ENCODE assay signal across 8 cellular contexts in genomic region chr1:26164036-26164927, GRCh38. TPM values are rescaled to one million over a fixed set of nuclear protein-coding genes. Genes with fewer than 3 reads are reported as not detected.
DNase-seq lines count a peak whose midpoint lies in the region; ATAC-seq, FAIRE-seq and TF ChIP-seq lines count a peak whose summit lies in the region.

No MANE protein-coding gene starts in this region.

- H2BK20ac ChIP-seq in H1 (ENCODE audit: low read length): no peak overlapping the region

- H2AFZ ChIP-seq in H1 (ENCODE audit: low read length): peak overlapping the region; percentile 14; the same call in 1 of the 2 replicates

- DNase-seq in AG09309 (ENCODE audit: low read depth) (no peak), H1 (ENCODE audit: low read depth in 1 of 2, low spot score in 2 of 2) (peak in 1 of 2 experiments; percentile 85), stomach (peak; percentile 53), SW480 (ENCODE audit: low spot score) (no peak), NCI-H187 treated with DMSO at 0.1 percent for 48 hours (lab: John Stamatoyannopoulos, UW) (no peak)
- peak; percentile 33 to 35 for DNase-seq in activated CD4-positive, alpha-beta T cell treated with anti-CD3 and anti-CD28 coated beads, Interleukin-2, amount 50 U/mL, for 4 hours

- peak overlapping the region; percentile 81 to 89 for H3K4me2 ChIP-seq in H1 (ENCODE audit: insufficient read depth in 1 of 2, low read depth in 2 of 2, low read length in 2 of 2)

- H3K36me3 ChIP-seq in H1 (ENCODE audit: control insufficient read depth in 2 of 4, insufficient read depth in 4 of 4, low read length in 3 of 4) (no peaks in the 10 kb centered on the region), muscle layer of colon (ENCODE audit: insufficient read depth, low read length) (no peaks in the 10 kb centered on the region), stomach (no peaks in the 10 kb centered on the region)

- H4K20me1 ChIP-seq in H1 (replicated peaks in 1 of 2; ENCODE audit: control insufficient read depth in 1 of 2, insufficient read depth in 2 of 2, low read length in 2 of 2): peaks cover 3 to 5% of the 10 kb centered on the region in 2 experiments

- intact Hi-C loops in stomach (cut with DNase I; ENCODE audit: low total_unique reads): loop anchor here (5.0 kb wide), 1 partner anchor 127 kb away; no protein-coding TSS in a partner anchor

- H4K91ac ChIP-seq in H1 (replicated peaks; ENCODE audit: insufficient read length, low read length): peak overlapping the region; percentile 20

- peak overlapping the region; percentile 78 for H3K18ac ChIP-seq in H1 (ENCODE audit: extremely low read depth, low read length)

- TF ChIP-seq RAD21 in H1 (IDR thresholded peaks at IDR 0.05 in 1 of 2, conservative IDR thresholded peaks at IDR 0.05 in 1 of 2; ENCODE audit: low read depth in 2 of 2, low read length in 2 of 2): peak in 1 of 2 experiments; percentile 48; a peak in 2 of 4 replicates

- peak overlapping the region; percentile 87; the same call in 1 of the 2 replicates for H2BK12ac ChIP-seq in H1 (ENCODE audit: low read depth, low read length)

- peak; percentile 41 for TF ChIP-seq CTCF in AG09309 (IDR thresholded peaks at IDR 0.05; ENCODE audit: control insufficient read depth, insufficient read depth, low read depth, low read length, missing control alignments)
- peak in 2 of 3 experiments; percentile 59 to 73; a peak in 3 of 4 replicates for TF ChIP-seq CTCF in H1 (IDR thresholded peaks at IDR 0.05; ENCODE audit: control extremely low read depth in 1 of 3, insufficient read depth in 1 of 3, low read depth in 1 of 3, low read length in 3 of 3)
- TF ChIP-seq CTCF in stomach (IDR thresholded peaks at IDR 0.05): peak in 3 of 7 experiments; percentile 60 to 81 (median 65)

- TF ChIP-seq EP300 in H1 (IDR thresholded peaks at IDR 0.05; ENCODE audit: borderline replicate concordance in 1 of 2, low read depth in 2 of 2, low read length in 2 of 2) (peak in 1 of 2 experiments; percentile 11; a peak in 1 of 3 replicates), stomach (IDR thresholded peaks at IDR 0.05) (no peak)

- H3K4ac ChIP-seq in H1 (replicated peaks; ENCODE audit: insufficient read length, low read depth, low read length): no peak overlapping the region

- peak overlapping the region; percentile 65 for H4K8ac ChIP-seq in H1 (ENCODE audit: extremely low read depth, insufficient read depth, low read length)

- H3K79me2 ChIP-seq in H1 (ENCODE audit: control insufficient read depth in 1 of 2, insufficient read depth in 2 of 2, low read length in 2 of 2): no peaks in the 10 kb centered on the region

- WGBS in H1 (ENCODE audit: extremely low coverage in 1 of 2, insufficient coverage in 1 of 2, insufficient read length in 1 of 2, insufficient replicate concordance in 2 of 2, low coverage in 1 of 2, low lambda C conversion rate in 2 of 2, missing lambda C conversion rate in 1 of 2), 2 experiments: 16% methylated on average over 31 of the region's 73 CpGs; no CpG with 5 or more reads in 1 of the 2 experiments
- WGBS in stomach, 5 donors: 7 to 20% (median 11%) methylated on average over 32 to 73 of the region's 73 CpGs

- peak overlapping the region; percentile 24; the same call in 1 of the 2 replicates for H2BK5ac ChIP-seq in H1 (ENCODE audit: low read depth, low read length)

- TF ChIP-seq POLR2A in H1 (IDR thresholded peaks at IDR 0.05; ENCODE audit: control extremely low read depth in 1 of 2, low read depth in 2 of 2, low read length in 2 of 2) (no peak), stomach (IDR thresholded peaks at IDR 0.05) (no peak)

- H4K5ac ChIP-seq in H1 (ENCODE audit: insufficient read length, low read depth, low read length): no peak overlapping the region

- ATAC-seq in HG02642 (IDR thresholded peaks at IDR 0.05; ENCODE audit: poor library complexity, unreplicated experiment): peak; percentile 48

- H3K23ac ChIP-seq in H1 (ENCODE audit: insufficient read length): no peak overlapping the region

- H3K27ac ChIP-seq in H1 (ENCODE audit: low read depth, low read length): no peak overlapping the region
- no peak overlapping the region for H3K27ac ChIP-seq in muscle layer of colon (ENCODE audit: low read depth, low read length)
- peak overlapping the region in 4 of 5 donors; percentile 1 to 68 (median 56) for H3K27ac ChIP-seq in stomach

- H2BK15ac ChIP-seq in H1 (ENCODE audit: low read length): no peak overlapping the region

- peak overlapping the region; percentile 28 for H3K4me3 ChIP-seq in AG09309 (ENCODE audit: control insufficient read depth, low read depth, low read length)
- peak overlapping the region; percentile 39 to 65 (median 46) for H3K4me3 ChIP-seq in H1 (ENCODE audit: extremely low read depth in 1 of 4, insufficient read depth in 2 of 4, low read depth in 3 of 4, low read length in 4 of 4)
- peak overlapping the region; percentile 47 to 49 for H3K4me3 ChIP-seq in muscle layer of colon (ENCODE audit: low read depth in 1 of 2, low read length in 2 of 2)
- H3K4me3 ChIP-seq in stomach: peak overlapping the region; percentile 45 to 51 (median 49)

- POLR2A ChIA-PET in H1 (lab: Charles Lee; ENCODE audit: partially characterized antibody): interaction anchor here (1.0 to 1.4 kb wide), 2 partner anchors 36 to 126 kb away, joined by 3 to 4 read pairs; no protein-coding TSS in a partner anchor

- H2AK5ac ChIP-seq in H1 (ENCODE audit: low read depth, low read length): no peak overlapping the region

- no peaks in the 10 kb centered on the region for H3K79me1 ChIP-seq in H1 (ENCODE audit: low read depth, low read length)

- H3K56ac ChIP-seq in H1 (replicated peaks; ENCODE audit: insufficient read length, low read depth, low read length): no peak overlapping the region

- peaks cover 5 to 35% (median 15%) of the 10 kb centered on the region in 4 experiments for H3K4me1 ChIP-seq in H1 (replicated peaks in 1 of 4; ENCODE audit: control insufficient read depth in 3 of 4, insufficient read depth in 4 of 4, low read length in 3 of 4)
- H3K4me1 ChIP-seq in muscle layer of colon (ENCODE audit: insufficient read depth, low read length): peaks cover 10% of the 10 kb centered on the region
- H3K4me1 ChIP-seq in stomach: peaks cover 15 to 50% (median 40%) of the 10 kb centered on the region in 4 donors

- peaks cover 8% of the 10 kb centered on the region; the same call in 1 of the 2 replicates for H3K23me2 ChIP-seq in H1 (ENCODE audit: low read depth, low read length)

- no peak overlapping the region for H3K14ac ChIP-seq in H1 (ENCODE audit: insufficient read length)

- CTCF ChIA-PET in H1 (lab: Charles Lee; ENCODE audit: partially characterized antibody): interaction anchor here (0.7 to 4.0 kb wide), 15 partner anchors 8 to 134 kb away, joined by 3 to 18 read pairs (median 4); partner anchors contain the start of gene CATSPER4

- FAIRE-seq in H1 (lab: Jason Lieb, UNC): no peak

- H3K27me3 ChIP-seq in H1 (replicated peaks in 1 of 4; ENCODE audit: control insufficient read depth in 3 of 4, extremely low read depth in 1 of 4, insufficient read depth in 3 of 4, low read length in 3 of 4) (peaks cover 31 to 57% (median 51%) of the 10 kb centered on the region in 4 experiments), muscle layer of colon (ENCODE audit: control insufficient read depth in 1 of 2, insufficient read depth in 2 of 2, low read length in 2 of 2) (peaks cover 0 to 9% of the 10 kb centered on the region in 2 donors), stomach (peaks cover 0 to 36% (median 15%) of the 10 kb centered on the region in 3 donors)

- H3K9ac ChIP-seq in H1 (replicated peaks in 1 of 4; ENCODE audit: extremely low read depth in 1 of 4, low read depth in 3 of 4, low read length in 3 of 4): peak overlapping the region in 3 of 4 experiments; percentile 10 to 44 (median 20); a peak in 2 of 7 replicates
- H3K9ac ChIP-seq in muscle layer of colon (ENCODE audit: low read length): no peak overlapping the region

- H3K9me3 ChIP-seq in H1 (ENCODE audit: insufficient read depth in 2 of 2, low read depth in 1 of 2, low read length in 1 of 2) (no peaks in the 10 kb centered on the region), muscle layer of colon (ENCODE audit: low read length) (no peaks in the 10 kb centered on the region), stomach (no peaks in the 10 kb centered on the region)

- H2BK120ac ChIP-seq in H1 (replicated peaks; ENCODE audit: low read depth, low read length): no peak overlapping the region

RNA-seq across cellular contexts. Expression of gene C1orf232, which starts 4.5 kb away (rescaled TPM):
- not detected in 2 replicates for total RNA-seq in H1 (2021; fragmentation: NEBNext Ultra II Directional; extraction: Animal tissue kit (Norgen Biotek cat#: 25700))
- not detected in 2 replicates for polyA plus RNA-seq in H1 (2011; rRNA removed)
- polyA plus RNA-seq in H1 (2011; cell fraction: cytosol; rRNA removed): not detected
- not detected for polyA plus RNA-seq in H1 (2011; cell fraction: nucleus; rRNA removed)
- not detected in 4 replicates for polyA plus RNA-seq in H1 (2012, experiment 1 of 2)
- not detected for polyA plus RNA-seq in H1 (2012, experiment 2 of 2)
- not detected for polyA plus RNA-seq in H1 (2013, experiment 1 of 2)
- not detected for polyA plus RNA-seq in H1 (2013, experiment 2 of 2)
- polyA minus RNA-seq in H1 (2011; rRNA and poly(A)+ RNA removed): not detected in 2 replicates
- not detected for polyA minus RNA-seq in H1 (2011; cell fraction: cytosol; rRNA and poly(A)+ RNA removed)
- polyA minus RNA-seq in H1 (2011; cell fraction: nucleus; rRNA and poly(A)+ RNA removed): not detected
- total RNA-seq in stomach: not detected
- polyA plus RNA-seq in stomach: not detected

RNA-seq across cellular contexts. Expression of gene FAM110D, which starts 5.4 kb away (rescaled TPM):
- total RNA-seq in H1 (2021; fragmentation: NEBNext Ultra II Directional; extraction: Animal tissue kit (Norgen Biotek cat#: 25700)): 0.46 and 0.48 TPM in 2 replicates
- 0.20 and 0.21 TPM in 2 replicates for polyA plus RNA-seq in H1 (2011; rRNA removed)
- polyA plus RNA-seq in H1 (2011; cell fraction: cytosol; rRNA removed): 0.28 TPM
- polyA plus RNA-seq in H1 (2011; cell fraction: nucleus; rRNA removed): 0.14 TPM
- 0.23 to 0.47 TPM (median 0.36 TPM) in 4 replicates for polyA plus RNA-seq in H1 (2012, experiment 1 of 2)
- 0.31 TPM for polyA plus RNA-seq in H1 (2012, experiment 2 of 2)
- polyA plus RNA-seq in H1 (2013, experiment 1 of 2): 0.34 TPM
- 0.35 TPM for polyA plus RNA-seq in H1 (2013, experiment 2 of 2)
- polyA minus RNA-seq in H1 (2011; rRNA and poly(A)+ RNA removed): 0.13 TPM in 1 of 2 replicates, not detected in the other
- polyA minus RNA-seq in H1 (2011; cell fraction: cytosol; rRNA and poly(A)+ RNA removed): not detected
- polyA minus RNA-seq in H1 (2011; cell fraction: nucleus; rRNA and poly(A)+ RNA removed): 0.20 TPM
- total RNA-seq in stomach: 10 to 100 TPM in 1 of 5 donors, 1 to 10 TPM in 1, not detected in 3; 1.3 to 15.6 TPM
- polyA plus RNA-seq in stomach: 1 to 10 TPM in 2 of 3 donors, under 1 TPM in 1; 1.00 to 2.7 (median 1.4) TPM

RNA-seq across cellular contexts. Expression of gene ZNF593, which starts 5.4 kb away (rescaled TPM):
- 38.2 and 40.2 TPM in 2 replicates for total RNA-seq in H1 (2021; fragmentation: NEBNext Ultra II Directional; extraction: Animal tissue kit (Norgen Biotek cat#: 25700))
- polyA plus RNA-seq in H1 (2011; rRNA removed) (68.0 and 112 TPM in 2 replicates), stomach (100 to 1,000 TPM; 101 to 138 (median 133) TPM)
- 65.2 TPM for polyA plus RNA-seq in H1 (2011; cell fraction: cytosol; rRNA removed)
- polyA plus RNA-seq in H1 (2011; cell fraction: nucleus; rRNA removed): 68.8 TPM
- polyA plus RNA-seq in H1 (2012, experiment 1 of 2): 30.0 to 45.2 TPM (median 40.4 TPM) in 4 replicates
- 44.4 TPM for polyA plus RNA-seq in H1 (2012, experiment 2 of 2)
- polyA plus RNA-seq in H1 (2013, experiment 1 of 2): 43.1 TPM
- polyA plus RNA-seq in H1 (2013, experiment 2 of 2): 43.4 TPM
- 3.6 and 9.2 TPM in 2 replicates for polyA minus RNA-seq in H1 (2011; rRNA and poly(A)+ RNA removed)
- polyA minus RNA-seq in H1 (2011; cell fraction: cytosol; rRNA and poly(A)+ RNA removed): 21.4 TPM
- polyA minus RNA-seq in H1 (2011; cell fraction: nucleus; rRNA and poly(A)+ RNA removed): 19.9 TPM
- total RNA-seq in stomach: 10 to 100 TPM in 4 of 5 donors, not detected in 1; 10.6 to 74.1 (median 39.3) TPM

RNA-seq across cellular contexts. Expression of gene ZNF593OS, which starts 7.3 kb away (rescaled TPM):
- total RNA-seq in H1 (2021; fragmentation: NEBNext Ultra II Directional; extraction: Animal tissue kit (Norgen Biotek cat#: 25700)): not detected in 2 replicates
- polyA plus RNA-seq in H1 (2011; rRNA removed): not detected in 2 replicates
- not detected for polyA plus RNA-seq in H1 (2011; cell fraction: cytosol; rRNA removed)
- not detected for polyA plus RNA-seq in H1 (2011; cell fraction: nucleus; rRNA removed)
- polyA plus RNA-seq in H1 (2012, experiment 1 of 2): 1.1 to 1.8 TPM (median 1.5 TPM) in 4 replicates
- 1.3 TPM for polyA plus RNA-seq in H1 (2012, experiment 2 of 2)
- 0.06 TPM for polyA plus RNA-seq in H1 (2013, experiment 1 of 2)
- not detected for polyA plus RNA-seq in H1 (2013, experiment 2 of 2)
- not detected in 2 replicates for polyA minus RNA-seq in H1 (2011; rRNA and poly(A)+ RNA removed)
- not detected for polyA minus RNA-seq in H1 (2011; cell fraction: cytosol; rRNA and poly(A)+ RNA removed)
- not detected for polyA minus RNA-seq in H1 (2011; cell fraction: nucleus; rRNA and poly(A)+ RNA removed)
- total RNA-seq in stomach: not detected
- polyA plus RNA-seq in stomach: under 1 TPM in 2 of 3 donors, not detected in 1; 0.30 to 0.76 TPM

RNA-seq across cellular contexts. Expression of gene CNKSR1, which starts 13.0 kb away (rescaled TPM):
- 13.0 and 14.5 TPM in 2 replicates for total RNA-seq in H1 (2021; fragmentation: NEBNext Ultra II Directional; extraction: Animal tissue kit (Norgen Biotek cat#: 25700))
- polyA plus RNA-seq in H1 (2011; rRNA removed) (13.9 and 20.9 TPM in 2 replicates), stomach (10 to 100 TPM; 10.4 to 23.0 (median 13.3) TPM)
- 13.7 TPM for polyA plus RNA-seq in H1 (2011; cell fraction: cytosol; rRNA removed)
- polyA plus RNA-seq in H1 (2011; cell fraction: nucleus; rRNA removed): 51.9 TPM
- polyA plus RNA-seq in H1 (2012, experiment 1 of 2): 15.3 to 22.8 TPM (median 18.2 TPM) in 4 replicates
- polyA plus RNA-seq in H1 (2012, experiment 2 of 2): 19.1 TPM
- polyA plus RNA-seq in H1 (2013, experiment 1 of 2): 8.6 TPM
- 6.8 TPM for polyA plus RNA-seq in H1 (2013, experiment 2 of 2)
- polyA minus RNA-seq in H1 (2011; rRNA and poly(A)+ RNA removed): 10.4 and 12.2 TPM in 2 replicates
- polyA minus RNA-seq in H1 (2011; cell fraction: cytosol; rRNA and poly(A)+ RNA removed): 9.7 TPM
- 19.8 TPM for polyA minus RNA-seq in H1 (2011; cell fraction: nucleus; rRNA and poly(A)+ RNA removed)
- 10 to 100 TPM; 13.6 to 70.3 (median 27.7) TPM for total RNA-seq in stomach

Comparison
In these comparisons a context has a peak if more than half of its experiments do, and no peak if none do; other contexts are left out.
1. DNase-seq: peak in activated CD4-positive, alpha-beta T cell treated with anti-CD3 and anti-CD28 coated beads, Interleukin-2, amount 50 U/mL, for 4 hours (2 of 2) and stomach (single experiment); none in AG09309 (single experiment), SW480 (single experiment) and NCI-H187 treated with DMSO at 0.1 percent for 48 hours (single experiment).
2. H3K27ac ChIP-seq: peak in stomach (4 of 5); none in H1 (single experiment) and muscle layer of colon (single experiment).
3. Peak in every context shown above with its lines, with median percentiles within 50 percentile points of each other: H3K4me3 ChIP-seq.